ENCODE assay signal across 1 cellular context in genomic region chr2:65604246-65604645, GRCh38.
TF ChIP-seq lines count a peak whose summit lies in the region.

No MANE protein-coding gene starts in this region.

TF ChIP-seq in HepG2, 621 proteins besides CTCF, POLR2A, EP300 and RAD21 (continued from another document):
- TF ChIP-seq, protein P1, sequence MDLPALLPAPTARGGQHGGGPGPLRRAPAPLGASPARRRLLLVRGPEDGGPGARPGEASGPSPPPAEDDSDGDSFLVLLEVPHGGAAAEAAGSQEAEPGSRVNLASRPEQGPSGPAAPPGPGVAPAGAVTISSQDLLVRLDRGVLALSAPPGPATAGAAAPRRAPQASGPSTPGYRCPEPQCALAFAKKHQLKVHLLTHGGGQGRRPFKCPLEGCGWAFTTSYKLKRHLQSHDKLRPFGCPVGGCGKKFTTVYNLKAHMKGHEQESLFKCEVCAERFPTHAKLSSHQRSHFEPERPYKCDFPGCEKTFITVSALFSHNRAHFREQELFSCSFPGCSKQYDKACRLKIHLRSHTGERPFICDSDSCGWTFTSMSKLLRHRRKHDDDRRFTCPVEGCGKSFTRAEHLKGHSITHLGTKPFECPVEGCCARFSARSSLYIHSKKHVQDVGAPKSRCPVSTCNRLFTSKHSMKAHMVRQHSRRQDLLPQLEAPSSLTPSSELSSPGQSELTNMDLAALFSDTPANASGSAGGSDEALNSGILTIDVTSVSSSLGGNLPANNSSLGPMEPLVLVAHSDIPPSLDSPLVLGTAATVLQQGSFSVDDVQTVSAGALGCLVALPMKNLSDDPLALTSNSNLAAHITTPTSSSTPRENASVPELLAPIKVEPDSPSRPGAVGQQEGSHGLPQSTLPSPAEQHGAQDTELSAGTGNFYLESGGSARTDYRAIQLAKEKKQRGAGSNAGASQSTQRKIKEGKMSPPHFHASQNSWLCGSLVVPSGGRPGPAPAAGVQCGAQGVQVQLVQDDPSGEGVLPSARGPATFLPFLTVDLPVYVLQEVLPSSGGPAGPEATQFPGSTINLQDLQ (CRISPR knock-in tag; IDR thresholded peaks at IDR 0.05), result no peak
- no peak for TF ChIP-seq SIN3B (IDR thresholded peaks at IDR 0.05; ENCODE audit: low read length)
- TF ChIP-seq, protein P2, sequence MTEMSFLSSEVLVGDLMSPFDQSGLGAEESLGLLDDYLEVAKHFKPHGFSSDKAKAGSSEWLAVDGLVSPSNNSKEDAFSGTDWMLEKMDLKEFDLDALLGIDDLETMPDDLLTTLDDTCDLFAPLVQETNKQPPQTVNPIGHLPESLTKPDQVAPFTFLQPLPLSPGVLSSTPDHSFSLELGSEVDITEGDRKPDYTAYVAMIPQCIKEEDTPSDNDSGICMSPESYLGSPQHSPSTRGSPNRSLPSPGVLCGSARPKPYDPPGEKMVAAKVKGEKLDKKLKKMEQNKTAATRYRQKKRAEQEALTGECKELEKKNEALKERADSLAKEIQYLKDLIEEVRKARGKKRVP (CRISPR knock-in tag; IDR thresholded peaks at IDR 0.05), result no peak
- TF ChIP-seq ZBED4 (CRISPR knock-in tag; IDR thresholded peaks at IDR 0.05; ENCODE audit: borderline replicate concordance), result peak; percentile 26; the same call in 1 of the 2 replicates
- no peak for TF ChIP-seq ELF1 (CRISPR knock-in tag; IDR thresholded peaks at IDR 0.05)
- TF ChIP-seq ZSCAN30 (CRISPR knock-in tag; IDR thresholded peaks at IDR 0.05), result no peak
- no peak for TF ChIP-seq ZNF780A (CRISPR knock-in tag; IDR thresholded peaks at IDR 0.05)
- TF ChIP-seq TAF1 (CRISPR knock-in tag; IDR thresholded peaks at IDR 0.05), result no peak
- TF ChIP-seq MEIS2 (CRISPR knock-in tag; IDR thresholded peaks at IDR 0.05), result no peak
- TF ChIP-seq THRA (CRISPR knock-in tag; IDR thresholded peaks at IDR 0.05; ENCODE audit: borderline replicate concordance), result no peak
- TF ChIP-seq MAFF (IDR thresholded peaks at IDR 0.05; ENCODE audit: low read depth, low read length), result 0 out of 2 replicates have a peak, but pooled peaks have one; percentile 22
- TF ChIP-seq FOXJ3 (CRISPR knock-in tag; IDR thresholded peaks at IDR 0.05; ENCODE audit: borderline replicate concordance), result no peak
- TF ChIP-seq ZNF839 (CRISPR knock-in tag; IDR thresholded peaks at IDR 0.05; ENCODE audit: borderline replicate concordance), result no peak
- peak in 1 of 2 experiments; percentile 36; a peak in 1 of 4 replicates for TF ChIP-seq MAFK (conservative IDR thresholded peaks at IDR 0.05 in 1 of 2, IDR thresholded peaks at IDR 0.05 in 1 of 2; ENCODE audit: low read length in 2 of 2)
- no peak for TF ChIP-seq ZNF768 (CRISPR knock-in tag; IDR thresholded peaks at IDR 0.05)
- TF ChIP-seq CC2D1A (CRISPR knock-in tag; IDR thresholded peaks at IDR 0.05), result no peak
